Comparison of ENCODE assay signal across 8 cellular contexts in the genomic region with DNA sequence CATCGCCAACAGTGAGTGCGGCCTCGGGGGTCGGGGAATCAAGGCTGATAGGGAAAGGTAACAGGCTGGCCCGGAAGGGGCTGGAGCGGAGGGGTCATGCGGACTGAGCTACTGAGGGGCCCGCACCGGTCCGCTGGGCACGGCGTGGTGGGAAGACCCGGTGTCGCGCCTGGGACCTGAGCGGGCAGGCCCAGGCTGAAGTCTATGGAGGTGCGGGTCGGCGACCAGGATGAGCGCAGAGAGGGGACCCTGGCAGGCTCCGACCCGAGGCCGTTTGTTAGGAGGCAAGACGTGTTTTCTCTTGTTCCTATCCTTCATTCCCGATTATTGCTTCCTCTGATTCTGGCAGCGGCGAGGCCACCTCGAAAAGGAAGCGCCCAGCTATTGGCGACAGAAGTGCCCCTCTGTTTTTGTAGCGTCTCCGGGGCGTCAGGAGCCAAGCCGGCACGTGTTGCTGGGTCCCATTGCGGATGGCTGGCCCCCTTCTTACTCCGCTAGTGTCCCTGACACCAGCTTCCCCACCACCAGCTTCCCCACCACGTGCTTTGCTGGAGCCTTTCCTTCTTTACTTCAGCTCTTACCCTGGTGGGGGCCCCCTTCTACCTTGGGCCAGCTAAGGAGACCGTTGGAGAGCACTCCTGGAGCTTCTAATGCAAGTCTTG. TPM values are rescaled to one million over a fixed set of nuclear protein-coding genes. Genes with fewer than 3 reads are reported as not detected.
DNase-seq lines count a peak whose midpoint lies in the region; ATAC-seq and TF ChIP-seq lines count a peak whose summit lies in the region.

No MANE protein-coding gene starts in this region.

- H3K27ac Mint-ChIP-seq in WTC11 (peak overlapping the region; percentile 86), nephron (peak overlapping the region; percentile 90 to 97 (median 97))

- peak overlapping the region; percentile 86 for H3K4me3 ChIP-seq in epithelial cell of proximal tubule (ENCODE audit: low read depth, low read length)

- H3K9me3 Mint-ChIP-seq in WTC11 (no peaks in the 10 kb centered on the region), nephron (no peaks in the 10 kb centered on the region)

- TF ChIP-seq CTCF in WTC11 (IDR thresholded peaks at IDR 0.05) (no peak), epithelial cell of proximal tubule (conservative IDR thresholded peaks at IDR 0.05; ENCODE audit: low read depth, low read length) (no peak), nephron (IDR thresholded peaks at IDR 0.05; ENCODE audit: unreplicated experiment in 3 of 3) (no peak)

- DNase-seq in activated CD4-positive, alpha-beta T cell treated with anti-CD3 and anti-CD28 coated beads for 48 hours, result peak; percentile 62
- DNase-seq in activated CD4-positive, alpha-beta T cell treated with anti-CD3 and anti-CD28 coated beads for 1 hour, result no peak
- DNase-seq in WTC11 (ENCODE audit: low spot score) (peak; percentile 26), epithelial cell of proximal tubule (ENCODE audit: low read depth) (no peak), DMS153 treated with DMSO at 0.1 percent for 48 hours (lab: John Stamatoyannopoulos, UW; ENCODE audit: unreplicated experiment) (no peak), NCI-H2227 (lab: John Stamatoyannopoulos, UW; ENCODE audit: unreplicated experiment) (no peak)

- POLR2A ChIA-PET in WTC11 (lab: Charles Lee), result interaction anchor here (0.6 to 2.2 kb wide), 20 partner anchors 11 to 375 kb away, joined by 3 to 34 read pairs (median 6); partner anchors contain the start of genes CNPY2, ERBB3, ESYT1 and PYM1

- H3K36me3 Mint-ChIP-seq in WTC11 (peaks cover 61% of the 10 kb centered on the region), nephron (ENCODE audit: low read depth) (peaks cover 44% of the 10 kb centered on the region)

- no peaks in the 10 kb centered on the region for H3K27me3 Mint-ChIP-seq in WTC11 (ENCODE audit: low read depth)
- H3K27me3 Mint-ChIP-seq in nephron (ENCODE audit: low read depth), result no peaks in the 10 kb centered on the region

- H3K4me1 Mint-ChIP-seq in WTC11 (peaks cover 24% of the 10 kb centered on the region), nephron (peaks cover 32% of the 10 kb centered on the region)

- ATAC-seq in HG03280 (IDR thresholded peaks at IDR 0.05; ENCODE audit: unreplicated experiment), result peak; percentile 13
- ATAC-seq in WTC11, result peak; percentile 1

- CTCF ChIA-PET in WTC11 (lab: Charles Lee), result interaction anchor here (0.6 to 2.2 kb wide), 20 partner anchors 13 to 532 kb away, joined by 3 to 36 read pairs (median 6); partner anchors contain the start of genes ANKRD52, CNPY2, ERBB3 and ESYT1

- peak overlapping the region; percentile 90 for H3K4me3 Mint-ChIP-seq in WTC11
- peak overlapping the region; percentile 93 to 95 (median 94) for H3K4me3 Mint-ChIP-seq in nephron

TF ChIP-seq in WTC11, 78 proteins besides CTCF, POLR2A, EP300 and RAD21:
- TF ChIP-seq SMAD3 (CRISPR knock-in tag; IDR thresholded peaks at IDR 0.05; ENCODE audit: borderline replicate concordance) (peak; percentile 12; the same call in 1 of the 2 replicates), GABPB1 (CRISPR knock-in tag; IDR thresholded peaks at IDR 0.05) (0 out of 2 replicates have a peak, but pooled peaks have one; percentile 5), NFYB (CRISPR knock-in tag; conservative IDR thresholded peaks at IDR 0.05; ENCODE audit: low read depth) (no peak), IRF2 (CRISPR knock-in tag; IDR thresholded peaks at IDR 0.05; ENCODE audit: borderline replicate concordance, low read depth) (0 out of 2 replicates have a peak, but pooled peaks have one; percentile 4), ZNF423 (CRISPR knock-in tag; IDR thresholded peaks at IDR 0.05) (no peak), USF1 (CRISPR knock-in tag; IDR thresholded peaks at IDR 0.05) (peak; percentile 53; the same call in 1 of the 2 replicates), ELF4 (CRISPR knock-in tag; IDR thresholded peaks at IDR 0.05; ENCODE audit: low read depth) (no peak), TP53 (CRISPR knock-in tag; IDR thresholded peaks at IDR 0.05) (0 out of 2 replicates have a peak, but pooled peaks have one; percentile 15)
- TF ChIP-seq, protein P1, sequence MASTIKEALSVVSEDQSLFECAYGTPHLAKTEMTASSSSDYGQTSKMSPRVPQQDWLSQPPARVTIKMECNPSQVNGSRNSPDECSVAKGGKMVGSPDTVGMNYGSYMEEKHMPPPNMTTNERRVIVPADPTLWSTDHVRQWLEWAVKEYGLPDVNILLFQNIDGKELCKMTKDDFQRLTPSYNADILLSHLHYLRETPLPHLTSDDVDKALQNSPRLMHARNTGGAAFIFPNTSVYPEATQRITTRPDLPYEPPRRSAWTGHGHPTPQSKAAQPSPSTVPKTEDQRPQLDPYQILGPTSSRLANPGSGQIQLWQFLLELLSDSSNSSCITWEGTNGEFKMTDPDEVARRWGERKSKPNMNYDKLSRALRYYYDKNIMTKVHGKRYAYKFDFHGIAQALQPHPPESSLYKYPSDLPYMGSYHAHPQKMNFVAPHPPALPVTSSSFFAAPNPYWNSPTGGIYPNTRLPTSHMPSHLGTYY (CRISPR knock-in tag; IDR thresholded peaks at IDR 0.05), result 0 out of 2 replicates have a peak, but pooled peaks have one; percentile 44
- TF ChIP-seq, protein P2, sequence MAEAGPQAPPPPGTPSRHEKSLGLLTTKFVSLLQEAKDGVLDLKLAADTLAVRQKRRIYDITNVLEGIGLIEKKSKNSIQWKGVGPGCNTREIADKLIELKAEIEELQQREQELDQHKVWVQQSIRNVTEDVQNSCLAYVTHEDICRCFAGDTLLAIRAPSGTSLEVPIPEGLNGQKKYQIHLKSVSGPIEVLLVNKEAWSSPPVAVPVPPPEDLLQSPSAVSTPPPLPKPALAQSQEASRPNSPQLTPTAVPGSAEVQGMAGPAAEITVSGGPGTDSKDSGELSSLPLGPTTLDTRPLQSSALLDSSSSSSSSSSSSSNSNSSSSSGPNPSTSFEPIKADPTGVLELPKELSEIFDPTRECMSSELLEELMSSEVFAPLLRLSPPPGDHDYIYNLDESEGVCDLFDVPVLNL (CRISPR knock-in tag; IDR thresholded peaks at IDR 0.05; ENCODE audit: borderline replicate concordance, low read depth), result 0 out of 2 replicates have a peak, but pooled peaks have one; percentile 5
- TF ChIP-seq, protein P3, sequence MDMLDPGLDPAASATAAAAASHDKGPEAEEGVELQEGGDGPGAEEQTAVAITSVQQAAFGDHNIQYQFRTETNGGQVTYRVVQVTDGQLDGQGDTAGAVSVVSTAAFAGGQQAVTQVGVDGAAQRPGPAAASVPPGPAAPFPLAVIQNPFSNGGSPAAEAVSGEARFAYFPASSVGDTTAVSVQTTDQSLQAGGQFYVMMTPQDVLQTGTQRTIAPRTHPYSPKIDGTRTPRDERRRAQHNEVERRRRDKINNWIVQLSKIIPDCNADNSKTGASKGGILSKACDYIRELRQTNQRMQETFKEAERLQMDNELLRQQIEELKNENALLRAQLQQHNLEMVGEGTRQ (CRISPR knock-in tag; IDR thresholded peaks at IDR 0.05), result 0 out of 2 replicates have a peak, but pooled peaks have one; percentile 22

RNA-seq across cellular contexts. Expression of gene PA2G4, which starts 0.6 kb away (rescaled TPM):
- total RNA-seq in WTC11 (2021) (198 to 249 TPM (median 199 TPM) in 3 replicates), epithelial cell of proximal tubule (230 and 332 TPM in 2 replicates)

RNA-seq across cellular contexts. Expression of gene RPL41, which starts 11.5 kb away (rescaled TPM):
- total RNA-seq in WTC11 (2021), result 4,004 to 4,366 TPM (median 4,314 TPM) in 3 replicates
- 3,901 and 5,792 TPM in 2 replicates for total RNA-seq in epithelial cell of proximal tubule

RNA-seq across cellular contexts. Expression of gene ZC3H10, which starts 13.1 kb away (rescaled TPM):
- total RNA-seq in WTC11 (2021), result 11.3 to 13.6 TPM (median 13.1 TPM) in 3 replicates
- 1.8 and 2.7 TPM in 2 replicates for total RNA-seq in epithelial cell of proximal tubule

RNA-seq across cellular contexts. Expression of gene ESYT1, which starts 23.1 kb away (rescaled TPM):
- 77.7 to 80.8 TPM (median 80.1 TPM) in 3 replicates for total RNA-seq in WTC11 (2021)
- 384 and 464 TPM in 2 replicates for total RNA-seq in epithelial cell of proximal tubule

RNA-seq across cellular contexts. Expression of gene ERBB3, which starts 25.0 kb away (rescaled TPM):
- total RNA-seq in WTC11 (2021) (49.2 to 64.3 TPM (median 52.4 TPM) in 3 replicates), epithelial cell of proximal tubule (14.3 and 24.2 TPM in 2 replicates)

Comparison
In these comparisons a context has a peak if more than half of its experiments do, and no peak if none do; other contexts are left out.
1. DNase-seq: peak in activated CD4-positive, alpha-beta T cell treated with anti-CD3 and anti-CD28 coated beads for 48 hours (single experiment) and WTC11 (single experiment); none in activated CD4-positive, alpha-beta T cell treated with anti-CD3 and anti-CD28 coated beads for 1 hour (single experiment), epithelial cell of proximal tubule (single experiment), DMS153 treated with DMSO at 0.1 percent for 48 hours (single experiment) and NCI-H2227 (single experiment).